ENCODE assay signal across 19 cellular contexts in the genomic region with DNA sequence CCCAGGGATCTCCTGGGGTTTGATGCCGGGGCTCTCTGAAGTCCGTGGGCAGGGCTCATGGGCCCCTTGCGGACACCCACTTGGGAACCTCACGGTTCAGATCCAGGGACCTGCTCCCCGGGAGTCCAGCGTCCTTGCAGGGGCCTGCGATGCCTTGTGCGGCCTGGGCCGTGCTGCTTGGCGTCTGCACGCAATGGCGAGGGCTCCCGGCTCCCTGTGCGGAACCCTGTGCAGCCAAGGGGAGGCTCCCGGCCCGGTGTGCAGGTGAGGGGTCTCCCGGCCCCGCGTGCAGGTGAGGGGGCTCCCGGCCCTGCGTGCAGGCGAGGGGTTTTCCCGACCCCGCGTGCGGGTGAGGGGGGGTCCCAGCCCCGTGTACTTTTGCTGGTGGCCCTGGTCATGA.
DNase-seq lines count a peak whose midpoint lies in the region; ATAC-seq and TF ChIP-seq lines count a peak whose summit lies in the region.
"Had no signal": no experiment of that assay in that cellular context is flagged by ENCODE, and none has a peak within 500 bp of the region (broad histone marks: within the 10 kb centered on the region; RNA-seq: fewer than 3 reads in every experiment).

No MANE protein-coding gene starts in this region.

- H3K27ac Mint-ChIP-seq in activated CD8-positive, alpha-beta T cell treated with anti-CD3 and anti-CD28 coated beads, Interleukin-2, amount 10 ng/mL, durations not matched to agents 7 days and 5 days: peak overlapping the region; percentile 23
- no peak overlapping the region for H3K27ac Mint-ChIP-seq in activated CD8-positive, alpha-beta T cell treated with anti-CD3 and anti-CD28 coated beads for 36 hours
- no peak overlapping the region for H3K27ac Mint-ChIP-seq in effector memory CD8-positive, alpha-beta T cell
- H3K27ac Mint-ChIP-seq: HFFc6 had no signal

- no peaks in the 10 kb centered on the region for H3K9me3 Mint-ChIP-seq in activated CD8-positive, alpha-beta T cell treated with anti-CD3 and anti-CD28 coated beads, Interleukin-2, amount 10 ng/mL, durations not matched to agents 7 days and 5 days (ENCODE audit: insufficient read depth)
- H3K9me3 Mint-ChIP-seq in activated CD8-positive, alpha-beta T cell treated with anti-CD3 and anti-CD28 coated beads for 36 hours: no peaks in the 10 kb centered on the region
- H3K9me3 Mint-ChIP-seq in effector memory CD8-positive, alpha-beta T cell: no peaks in the 10 kb centered on the region
- H3K9me3 Mint-ChIP-seq: HFFc6 had no signal

- CTCF ChIA-PET in activated CD8-positive, alpha-beta T cell treated with anti-CD3 and anti-CD28 coated beads, Interleukin-2, amount 10 ng/mL, durations not matched to agents 7 days and 5 days (lab: Charles Lee): no interaction called here
- CTCF ChIA-PET in activated CD8-positive, alpha-beta T cell treated with anti-CD3 and anti-CD28 coated beads for 36 hours (lab: Charles Lee): no interaction called here

- intact Hi-C loops in activated CD8-positive, alpha-beta T cell treated with anti-CD3 and anti-CD28 coated beads for 36 hours (cut with micrococcal nuclease): no loop called here
- intact Hi-C loops in sigmoid colon (cut with DNase I): no loop called here

- no peak for TF ChIP-seq CTCF in activated CD8-positive, alpha-beta T cell treated with anti-CD3 and anti-CD28 coated beads for 36 hours (IDR thresholded peaks at IDR 0.05)
- no peak for TF ChIP-seq CTCF in sigmoid colon (IDR thresholded peaks at IDR 0.05)

- no peaks in the 10 kb centered on the region for H3K36me3 ChIP-seq in H7 (replicated peaks; ENCODE audit: control insufficient read depth, insufficient read depth, low read length)
- H3K36me3 ChIP-seq in sigmoid colon: no peaks in the 10 kb centered on the region
- H3K36me3 ChIP-seq: Peyer's patch had no signal

- WGBS in sigmoid colon, 2 donors: 78 to 83% methylated on average over 27 of the region's 27 CpGs

- ATAC-seq in activated CD8-positive, alpha-beta T cell treated with anti-CD3 and anti-CD28 coated beads, Interleukin-2, amount 10 ng/mL, durations not matched to agents 7 days and 5 days: no peak
- no peak for ATAC-seq in activated CD8-positive, alpha-beta T cell treated with anti-CD3 and anti-CD28 coated beads for 36 hours
- peak; percentile 24 for ATAC-seq in effector memory CD8-positive, alpha-beta T cell (replicated peaks)
- ATAC-seq in HG03139 (IDR thresholded peaks at IDR 0.05; ENCODE audit: unreplicated experiment): no peak

- H3K4me3 ChIP-seq in H7 (ENCODE audit: insufficient read depth, low read depth, low read length): no peak overlapping the region
- H3K4me3 ChIP-seq in sigmoid colon: no peak overlapping the region
- H3K4me3 ChIP-seq: Peyer's patch had no signal

- POLR2A ChIA-PET in activated CD8-positive, alpha-beta T cell treated with anti-CD3 and anti-CD28 coated beads, Interleukin-2, amount 10 ng/mL, durations not matched to agents 7 days and 5 days (lab: Charles Lee): no interaction called here
- POLR2A ChIA-PET in activated CD8-positive, alpha-beta T cell treated with anti-CD3 and anti-CD28 coated beads for 36 hours (lab: Charles Lee): interaction anchor here (1.4 kb wide), 1 partner anchor 9 kb away, joined by 5 read pairs; no protein-coding TSS in a partner anchor

- peaks cover 19% of the 10 kb centered on the region for H3K4me1 Mint-ChIP-seq in activated CD8-positive, alpha-beta T cell treated with anti-CD3 and anti-CD28 coated beads, Interleukin-2, amount 10 ng/mL, durations not matched to agents 7 days and 5 days (ENCODE audit: low read depth)
- peaks cover 8% of the 10 kb centered on the region for H3K4me1 Mint-ChIP-seq in activated CD8-positive, alpha-beta T cell treated with anti-CD3 and anti-CD28 coated beads for 36 hours (ENCODE audit: low read depth)
- peaks cover 0 to 2% of the 10 kb centered on the region in 2 donors for H3K4me1 Mint-ChIP-seq in effector memory CD8-positive, alpha-beta T cell (ENCODE audit: low read depth in 2 of 2)

- no peak overlapping the region for H3K4me3 Mint-ChIP-seq in activated CD8-positive, alpha-beta T cell treated with anti-CD3 and anti-CD28 coated beads, Interleukin-2, amount 10 ng/mL, durations not matched to agents 7 days and 5 days
- no peak overlapping the region for H3K4me3 Mint-ChIP-seq in activated CD8-positive, alpha-beta T cell treated with anti-CD3 and anti-CD28 coated beads for 36 hours
- no peak overlapping the region for H3K4me3 Mint-ChIP-seq in effector memory CD8-positive, alpha-beta T cell
- H3K4me3 Mint-ChIP-seq: HFFc6 had no signal

- no peak for TF ChIP-seq EP300 in sigmoid colon (IDR thresholded peaks at IDR 0.05)

- peaks cover 3% of the 10 kb centered on the region for H3K36me3 Mint-ChIP-seq in activated CD8-positive, alpha-beta T cell treated with anti-CD3 and anti-CD28 coated beads, Interleukin-2, amount 10 ng/mL, durations not matched to agents 7 days and 5 days (ENCODE audit: low read depth)
- no peaks in the 10 kb centered on the region for H3K36me3 Mint-ChIP-seq in activated CD8-positive, alpha-beta T cell treated with anti-CD3 and anti-CD28 coated beads for 36 hours (ENCODE audit: low read depth)
- no peaks in the 10 kb centered on the region for H3K36me3 Mint-ChIP-seq in effector memory CD8-positive, alpha-beta T cell (ENCODE audit: insufficient read depth)

- H3K4me1 ChIP-seq in sigmoid colon: no peaks in the 10 kb centered on the region
- H3K4me1 ChIP-seq: Peyer's patch had no signal

- no peak for TF ChIP-seq POLR2A in sigmoid colon (IDR thresholded peaks at IDR 0.05)

- no peaks in the 10 kb centered on the region for H3K9me3 ChIP-seq in sigmoid colon
- H3K9me3 ChIP-seq: Peyer's patch had no signal

- H3K27me3 ChIP-seq in H7 (ENCODE audit: control insufficient read depth, insufficient read depth, low read length): no peaks in the 10 kb centered on the region
- peaks cover 0 to 12% (median 0%) of the 10 kb centered on the region in 3 donors for H3K27me3 ChIP-seq in sigmoid colon
- H3K27me3 ChIP-seq: Peyer's patch had no signal

- no peak for DNase-seq in activated CD8-positive, alpha-beta T cell treated with anti-CD3 and anti-CD28 coated beads, Interleukin-2, amount 10 ng/mL, durations not matched to agents 7 days and 5 days
- DNase-seq in activated CD8-positive, alpha-beta T cell treated with anti-CD3 and anti-CD28 coated beads for 36 hours: no peak
- peak; percentile 77 for DNase-seq in H7
- no peak for DNase-seq in effector memory CD8-positive, alpha-beta T cell
- DNase-seq in sigmoid colon: peak; percentile 46
- no peak for DNase-seq in NCI-H774 (lab: John Stamatoyannopoulos, UW)
- no peak for DNase-seq in SW 1271 (lab: John Stamatoyannopoulos, UW)
- DNase-seq: HFFc6, IMR-90, Kasumi-1, NCI-H1105, NCI-H1694 treated with DMSO at 0.1 percent for 48 hours, NCI-H2107, NCI-H2227 treated with DMSO at 0.1 percent for 48 hours, NCI-H524, Peyer's patch, SHP77 had no signal

- peaks cover 7% of the 10 kb centered on the region for H3K27me3 Mint-ChIP-seq in activated CD8-positive, alpha-beta T cell treated with anti-CD3 and anti-CD28 coated beads, Interleukin-2, amount 10 ng/mL, durations not matched to agents 7 days and 5 days (ENCODE audit: low read depth)
- H3K27me3 Mint-ChIP-seq in activated CD8-positive, alpha-beta T cell treated with anti-CD3 and anti-CD28 coated beads for 36 hours: peaks cover 2% of the 10 kb centered on the region
- peaks cover 5 to 22% of the 10 kb centered on the region in 2 donors for H3K27me3 Mint-ChIP-seq in effector memory CD8-positive, alpha-beta T cell

- no peak overlapping the region for H3K27ac ChIP-seq in sigmoid colon
- H3K27ac ChIP-seq: C4-2B, Peyer's patch had no signal

Comparison
In these comparisons a context has a peak if more than half of its experiments do, and no peak if none do; other contexts are left out.
1. DNase-seq: peak in H7 (single experiment) and sigmoid colon (single experiment); none in activated CD8-positive, alpha-beta T cell treated with anti-CD3 and anti-CD28 coated beads, Interleukin-2, amount 10 ng/mL, durations not matched to agents 7 days and 5 days (single experiment), activated CD8-positive, alpha-beta T cell treated with anti-CD3 and anti-CD28 coated beads for 36 hours (single experiment), effector memory CD8-positive, alpha-beta T cell (0 of 3), NCI-H774 (single experiment) and SW 1271 (0 of 2).